8 cellular contexts compared by ENCODE assay signal in the genomic region with DNA sequence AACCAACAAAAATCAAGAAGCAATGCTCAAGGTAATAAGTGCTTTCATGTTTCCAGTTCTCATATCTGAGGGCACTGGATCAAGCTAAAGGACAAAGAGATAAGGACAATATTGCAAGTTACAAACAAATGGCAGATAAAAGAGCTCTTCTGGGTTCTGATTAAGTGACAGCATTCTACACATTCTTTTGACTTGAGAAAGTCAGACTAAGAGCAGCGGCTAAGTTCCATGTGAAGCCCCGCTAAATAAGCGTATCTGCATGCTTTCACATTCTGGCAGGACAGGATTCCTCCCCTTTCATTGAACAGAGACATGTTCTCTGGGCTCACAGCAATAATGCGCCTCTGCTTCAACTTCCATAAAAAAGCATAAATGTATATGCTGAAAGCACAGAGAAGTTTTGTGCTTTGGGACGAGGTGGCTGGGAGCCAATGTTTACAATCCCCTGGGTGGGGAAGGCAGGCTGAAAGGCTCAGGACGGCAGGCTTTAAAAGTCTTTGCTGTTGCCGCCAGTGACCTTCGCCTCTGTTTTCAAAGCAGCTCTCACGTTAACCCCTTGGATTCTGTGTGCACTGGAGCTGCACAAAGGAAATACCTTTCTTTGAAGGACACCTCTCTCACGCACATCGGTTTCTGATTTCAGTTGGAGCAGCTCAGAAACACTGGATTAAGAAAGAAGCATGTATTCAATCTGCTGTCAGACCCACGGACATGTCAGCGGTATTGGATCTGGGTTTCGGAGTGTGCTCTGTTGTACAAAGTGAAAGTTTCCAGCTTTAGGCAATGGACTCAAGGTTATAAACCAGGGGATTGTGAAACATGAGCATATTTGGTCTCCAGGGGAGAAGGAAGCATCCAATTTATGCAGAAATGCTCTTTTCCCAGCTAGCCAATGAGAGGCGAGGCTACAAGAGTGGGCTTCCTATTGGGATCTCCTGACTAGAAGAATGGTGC.
DNase-seq lines count a peak whose midpoint lies in the region; ATAC-seq, FAIRE-seq and TF ChIP-seq lines count a peak whose summit lies in the region.

No MANE protein-coding gene starts in this region.

- TF ChIP-seq POLR2A in erythroblast (IDR thresholded peaks at IDR 0.05; ENCODE audit: low read length): no peak

- peak overlapping the region; percentile 35 for H3K9ac ChIP-seq in mucosa of stomach (ENCODE audit: low read length)

- H3K36me3 Mint-ChIP-seq in activated T-cell treated with anti-CD3 and anti-CD28 coated beads, Interleukin-2, amount 50 U/mL, for 4 hours (ENCODE audit: insufficient read depth): peaks cover 35% of the 10 kb centered on the region

- no peak for ATAC-seq in activated T-cell treated with anti-CD3 and anti-CD28 coated beads, Interleukin-2, amount 50 U/mL, for 4 hours
- no peak for ATAC-seq in GM21526 (IDR thresholded peaks at IDR 0.05; ENCODE audit: low FRiP score, unreplicated experiment)

- FAIRE-seq in urothelium cell line (lab: Jason Lieb, UNC): peak; percentile 63

- H3K4me3 Mint-ChIP-seq in activated T-cell treated with anti-CD3 and anti-CD28 coated beads, Interleukin-2, amount 50 U/mL, for 4 hours: peak overlapping the region; percentile 5

- peaks cover 44% of the 10 kb centered on the region for H3K4me1 Mint-ChIP-seq in activated T-cell treated with anti-CD3 and anti-CD28 coated beads, Interleukin-2, amount 50 U/mL, for 4 hours (ENCODE audit: low read depth)

- no peaks in the 10 kb centered on the region for H3K36me3 ChIP-seq in mucosa of stomach (ENCODE audit: control insufficient read depth, insufficient read depth, low read length)

- no peaks in the 10 kb centered on the region for H3K9me3 ChIP-seq in mucosa of stomach (ENCODE audit: control insufficient read depth, low read length)

- no peaks in the 10 kb centered on the region for H3K27me3 ChIP-seq in mucosa of stomach (ENCODE audit: control insufficient read depth, insufficient read depth, low read length)

- no peak for DNase-seq in activated T-cell treated with anti-CD3 and anti-CD28 coated beads, Interleukin-2, amount 50 U/mL, for 4 hours
- DNase-seq in activated T-cell treated with anti-CD3 and anti-CD28 coated beads for 4 hours (no peak), SW 1271 (lab: John Stamatoyannopoulos, UW) (peak; percentile 46 to 73), erythroblast (lab: John Stamatoyannopoulos, UW) (peak; percentile 33 to 66), urothelium cell line (ENCODE audit: low spot score) (peak; percentile 75), SIG-M5 (lab: John Stamatoyannopoulos, UW) (no peak)

- H3K4me1 ChIP-seq in mucosa of stomach (ENCODE audit: control insufficient read depth, insufficient read depth, low read length): peaks cover 12% of the 10 kb centered on the region

- peak overlapping the region; percentile 17 for H3K4me3 ChIP-seq in mucosa of stomach (ENCODE audit: low read length)

- H3K27me3 Mint-ChIP-seq in activated T-cell treated with anti-CD3 and anti-CD28 coated beads, Interleukin-2, amount 50 U/mL, for 4 hours (ENCODE audit: low read depth): no peaks in the 10 kb centered on the region

- H3K9me3 Mint-ChIP-seq in activated T-cell treated with anti-CD3 and anti-CD28 coated beads, Interleukin-2, amount 50 U/mL, for 4 hours: peaks cover 5% of the 10 kb centered on the region

Comparison
In these comparisons a context has a peak if more than half of its experiments do, and no peak if none do; other contexts are left out.
1. DNase-seq: peak in SW 1271 (2 of 2), erythroblast (2 of 2) and urothelium cell line (single experiment); none in activated T-cell treated with anti-CD3 and anti-CD28 coated beads, Interleukin-2, amount 50 U/mL, for 4 hours (single experiment), activated T-cell treated with anti-CD3 and anti-CD28 coated beads for 4 hours (single experiment) and SIG-M5 (single experiment).